23 cellular contexts compared by ENCODE assay signal in the genomic region with DNA sequence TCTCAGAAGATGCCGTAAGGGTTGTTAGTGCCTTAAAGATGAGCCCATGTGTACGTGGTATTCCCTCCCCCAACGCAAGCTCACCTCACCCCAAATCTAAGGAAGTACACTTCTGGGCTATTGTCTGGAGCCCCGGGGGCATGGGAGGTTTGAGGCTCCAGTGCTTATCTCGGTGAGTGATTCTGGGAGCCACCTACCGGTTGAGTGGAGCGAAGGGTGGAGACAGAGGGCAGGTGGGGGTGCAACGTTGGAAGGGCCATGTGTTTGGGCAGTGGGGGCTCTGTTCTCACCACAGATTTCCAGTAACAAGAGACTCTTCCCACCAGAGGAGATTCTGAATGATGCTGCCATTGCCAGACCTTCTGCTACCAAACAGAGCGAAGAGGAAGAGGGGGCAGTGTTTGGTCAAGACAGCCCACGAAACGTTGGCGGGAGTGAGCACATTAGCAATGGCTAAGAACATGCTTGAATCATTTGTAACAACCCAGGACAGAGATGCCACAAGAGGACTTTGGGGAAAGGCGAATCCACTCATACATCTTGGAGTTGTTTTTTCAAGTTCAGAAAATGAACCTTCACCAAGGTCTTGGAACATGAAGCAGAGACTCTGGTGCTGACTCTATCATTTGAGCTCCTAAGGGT. TPM values are rescaled to one million over a fixed set of nuclear protein-coding genes. Genes with fewer than 3 reads are reported as not detected.
A peak's percentile ranks its signal among the peaks of the same experiment; 100 is the strongest.
DNase-seq lines count a peak whose midpoint lies in the region; ATAC-seq, FAIRE-seq and TF ChIP-seq lines count a peak whose summit lies in the region.
"Had no signal": no experiment of that assay in that cellular context is flagged by ENCODE, and none has a peak within 500 bp of the region (broad histone marks: within the 10 kb centered on the region; RNA-seq: fewer than 3 reads in every experiment).

No MANE protein-coding gene starts in this region.

- no peak for TF ChIP-seq EP300 in K562 (IDR thresholded peaks at IDR 0.05; ENCODE audit: low read length)

- H3K27ac Mint-ChIP-seq in Caco-2 (ENCODE audit: unreplicated experiment) = no peak overlapping the region
- H3K27ac Mint-ChIP-seq: CD4-positive, alpha-beta T cell had no signal

- no peak overlapping the region for H3K4me3 Mint-ChIP-seq in Caco-2 (ENCODE audit: unreplicated experiment)
- H3K4me3 Mint-ChIP-seq: CD4-positive, alpha-beta T cell; IgD-negative memory B cell had no signal

- peak; percentile 45 for TF ChIP-seq CTCF in BJ (IDR thresholded peaks at IDR 0.05; ENCODE audit: insufficient read depth, low read depth, low read length)
- TF ChIP-seq CTCF in K562 (IDR thresholded peaks at IDR 0.05 in 2 of 3, conservative IDR thresholded peaks at IDR 0.05 in 1 of 3; ENCODE audit: insufficient read depth in 2 of 3, low read depth in 1 of 3, low read length in 3 of 3) = no peak
- TF ChIP-seq CTCF in Caco-2 (IDR thresholded peaks at IDR 0.05; ENCODE audit: insufficient read depth in 1 of 2, low read depth in 1 of 2, low read length in 1 of 2, severe bottlenecking in 1 of 2, unreplicated experiment in 1 of 2) = no peak

- H3K9me3 ChIP-seq in GM23248 (ENCODE audit: low read depth) = no peaks in the 10 kb centered on the region
- no peaks in the 10 kb centered on the region for H3K9me3 ChIP-seq in K562 (replicated peaks; ENCODE audit: control insufficient read depth, insufficient read depth, low read depth, low read length)
- no peaks in the 10 kb centered on the region for H3K9me3 ChIP-seq in Caco-2
- H3K9me3 ChIP-seq: A549, BLaER1 had no signal

- H3K9me2 ChIP-seq in GM23248 (ENCODE audit: insufficient read depth) = no peaks in the 10 kb centered on the region

- no peaks in the 10 kb centered on the region for H3K9me3 Mint-ChIP-seq in Caco-2 (ENCODE audit: unreplicated experiment)
- H3K9me3 Mint-ChIP-seq: CD4-positive, alpha-beta T cell had no signal

- CTCF ChIA-PET in BJ (lab: Yijun Ruan, JAX) (interaction anchor here (1.3 kb wide), 2 partner anchors 9 kb away, joined by 3 to 4 read pairs; no protein-coding TSS in a partner anchor), K562 (lab: Yijun Ruan, JAX; ENCODE audit: low intra/inter-chr PET ratio) (interaction anchor here (0.5 kb wide), 1 partner anchor 45 kb away, joined by 3 read pairs; no protein-coding TSS in a partner anchor), Caco-2 (lab: Charles Lee) (no interaction called here)

- FAIRE-seq in K562 (lab: Jason Lieb, UNC) = no peak
- FAIRE-seq: A549 had no signal

- H2AFZ ChIP-seq in GM23248 (no peak overlapping the region), K562 (ENCODE audit: low read depth, low read length) (no peak overlapping the region)

- H4K20me1 ChIP-seq in GM23248 (ENCODE audit: insufficient read depth) = peaks cover 25% of the 10 kb centered on the region
- H4K20me1 ChIP-seq in K562 (replicated peaks; ENCODE audit: control insufficient read depth, insufficient read depth, low read length) = no peaks in the 10 kb centered on the region
- H4K20me1 ChIP-seq: BLaER1 had no signal

- 26 to 30% methylated on average over 13 of the region's 13 CpGs for WGBS in GM23248 (ENCODE audit: low coverage in 1 of 2, low lambda C conversion rate in 2 of 2, missing lambda C conversion rate in 2 of 2), 2 experiments
- 0% methylated on average over 11 of the region's 13 CpGs for WGBS in K562 (ENCODE audit: insufficient coverage, low coverage, missing lambda C conversion rate)

- H3K27ac ChIP-seq in GM23248 = peak overlapping the region; percentile 86
- H3K27ac ChIP-seq in K562 (ENCODE audit: extremely low read depth, low read depth, low read length) = no peak overlapping the region
- H3K27ac ChIP-seq: A549, BLaER1 had no signal

- no peaks in the 10 kb centered on the region for H3K9me1 ChIP-seq in K562 (ENCODE audit: control insufficient read depth, insufficient read depth, low read length)

- BruUV-seq in K562 (replicated peaks; lab: Mats Ljungman, UMichigan) (no TSS peak), Caco-2 (replicated peaks; lab: Mats Ljungman, UMichigan) (no TSS peak)

- DNase-seq in BJ (ENCODE audit: low read depth) (no peak), GM23248 (peak; percentile 81), K562 (ENCODE audit: extremely low read depth in 1 of 4, low spot score in 3 of 4) (peak in 1 of 4 experiments; percentile 12), posterior vena cava (ENCODE audit: low spot score) (peak; percentile 32), cortex of kidney (lab: John Stamatoyannopoulos, UW) (no peak), Caco-2 (no peak)
- DNase-seq: CD4-positive, alpha-beta T cell; COR-L47; H7; Karpas-422; NCI-H1417; NCI-H1694 treated with DMSO at 0.1 percent for 48 hours; NCI-H2081 treated with DMSO at 0.1 percent for 48 hours; NCI-H2171 treated with DMSO at 0.1 percent for 48 hours; NCI-H524 treated with DMSO at 0.1 percent for 48 hours; OCI-M1; Right ventricle myocardium superior had no signal

- H3K79me2 ChIP-seq in GM23248 (ENCODE audit: insufficient read depth) (peaks cover 100% of the 10 kb centered on the region), K562 (ENCODE audit: control insufficient read depth, insufficient read depth, low read length) (no peaks in the 10 kb centered on the region)

- ATAC-seq in K562 (0 out of 3 replicates have a peak, but pooled peaks have one; percentile 51), HG03520 (IDR thresholded peaks at IDR 0.05; ENCODE audit: unreplicated experiment) (no peak)
- ATAC-seq: A549 had no signal

- no peaks in the 10 kb centered on the region for H3K27me3 Mint-ChIP-seq in Caco-2 (ENCODE audit: insufficient read depth, unreplicated experiment)

- H3K4me1 Mint-ChIP-seq in Caco-2 (ENCODE audit: low read depth, unreplicated experiment) = no peaks in the 10 kb centered on the region
- H3K4me1 Mint-ChIP-seq: IgD-negative memory B cell had no signal

- intact Hi-C loops in K562 (cut with micrococcal nuclease) = no loop called here
- intact Hi-C loops in posterior vena cava (cut with DNase I) = no loop called here
- intact Hi-C loops in Caco-2 (cut with micrococcal nuclease; ENCODE audit: unreplicated experiment) = no loop called here

- peak overlapping the region; percentile 9 for H3K4me2 ChIP-seq in GM23248 (ENCODE audit: unreplicated experiment)
- H3K4me2 ChIP-seq in K562 (ENCODE audit: insufficient read depth, low read length) = no peak overlapping the region
- H3K4me2 ChIP-seq: A549, BLaER1 had no signal

- H3K9ac ChIP-seq in GM23248 (peak overlapping the region; percentile 67), K562 (ENCODE audit: insufficient read depth in 1 of 2, low read depth in 2 of 2, low read length in 2 of 2) (no peak overlapping the region)
- H3K9ac ChIP-seq: BLaER1 had no signal

- in situ Hi-C loops in GM23248 (cut with MboI) (no loop called here), K562 (cut with MboI) (no loop called here)

- H3K36me3 Mint-ChIP-seq in Caco-2 (ENCODE audit: insufficient read depth, unreplicated experiment) = no peaks in the 10 kb centered on the region
- H3K36me3 Mint-ChIP-seq: IgD-negative memory B cell had no signal

- H3K27me3 ChIP-seq in BJ (ENCODE audit: control insufficient read depth, insufficient read depth, low read length) (no peaks in the 10 kb centered on the region), GM23248 (replicated peaks; ENCODE audit: insufficient read depth) (no peaks in the 10 kb centered on the region), K562 (ENCODE audit: control insufficient read depth in 2 of 2, insufficient read depth in 2 of 2, low read length in 2 of 2) (peaks cover 7 to 58% of the 10 kb centered on the region in 2 experiments; a peak in 3 of 5 replicates), Caco-2 (replicated peaks; ENCODE audit: control insufficient read depth, insufficient read depth, low read length) (no peaks in the 10 kb centered on the region)
- H3K27me3 ChIP-seq: BLaER1 had no signal

- H3K36me3 ChIP-seq in BJ (ENCODE audit: control insufficient read depth, insufficient read depth, low read length) (peaks cover 29% of the 10 kb centered on the region), GM23248 (ENCODE audit: low read depth) (peaks cover 29% of the 10 kb centered on the region), K562 (ENCODE audit: control insufficient read depth, insufficient read depth, low read length) (no peaks in the 10 kb centered on the region), Caco-2 (ENCODE audit: control insufficient read depth, insufficient read depth, low read length) (no peaks in the 10 kb centered on the region)
- H3K36me3 ChIP-seq: BLaER1 had no signal

- POLR2A ChIA-PET in BJ (lab: Charles Lee) (no interaction called here), K562 (lab: Yijun Ruan, JAX) (interaction anchor here (0.6 kb wide), 1 partner anchor 99 kb away, joined by 3 read pairs; no protein-coding TSS in a partner anchor), Caco-2 (lab: Charles Lee) (no interaction called here)

- TF ChIP-seq POLR2A in K562 (conservative IDR thresholded peaks at IDR 0.05) = no peak

- peaks cover 97% of the 10 kb centered on the region for H3F3A ChIP-seq in GM23248 (ENCODE audit: insufficient read depth)

- no peak for TF ChIP-seq RAD21 in K562 (CRISPR knock-in tag; conservative IDR thresholded peaks at IDR 0.05 in 1 of 2, IDR thresholded peaks at IDR 0.05 in 1 of 2)

- H3K4me3 ChIP-seq in BJ (ENCODE audit: low read depth, low read length) = no peak overlapping the region
- H3K4me3 ChIP-seq in GM23248 = no peak overlapping the region
- H3K4me3 ChIP-seq in K562 = no peak overlapping the region
- no peak overlapping the region for H3K4me3 ChIP-seq in Caco-2 (ENCODE audit: low read depth, low read length)
- H3K4me3 ChIP-seq: A549, BLaER1 had no signal

- H3K4me1 ChIP-seq in GM23248 (ENCODE audit: insufficient read depth) (peaks cover 99% of the 10 kb centered on the region), K562 (replicated peaks in 1 of 2; ENCODE audit: control insufficient read depth in 2 of 2, insufficient read depth in 2 of 2, low read length in 2 of 2) (no peaks in the 10 kb centered on the region), Caco-2 (no peaks in the 10 kb centered on the region)

RNA-seq across cellular contexts. Expression of gene TWIST2, which starts 38.7 kb away (rescaled TPM):
- 110 and 127 TPM in 2 replicates for polyA plus RNA-seq in BJ (2011; rRNA removed)
- 77.4 and 88.7 TPM in 2 replicates for polyA minus RNA-seq in BJ (2011; rRNA and poly(A)+ RNA removed)
- total RNA-seq in GM23248 (2014; rRNA removed; shearing (Covaris generic)) = 467 and 544 TPM in 2 replicates
- polyA plus RNA-seq in GM23248 (2016; fragmentation: Nextera tagmentation; extraction: Ambion mirVana) = 248 and 253 TPM in 2 replicates
- not detected in 2 replicates for total RNA-seq in K562 (2011; cell fraction: chromatin; rRNA removed; ENCODE audit: low replicate concordance)
- not detected in 2 replicates for total RNA-seq in K562 (2011; cell fraction: nucleolus; rRNA removed)
- total RNA-seq in K562 (2011; cell fraction: nucleoplasm; rRNA removed) = not detected in 2 replicates
- total RNA-seq in K562 (2014; rRNA removed) = not detected in 2 replicates
- total RNA-seq in K562 (2014; rRNA removed; fragmentation: Illumina TruSeq; extraction: Trizol) = not detected in 2 replicates
- not detected in 2 replicates for total RNA-seq in K562 (2015; rRNA removed; fragmentation: Illumina TruSeq; extraction: Trizol)
- total RNA-seq in K562 (2021) = not detected in 2 replicates
- not detected in 2 replicates for polyA plus RNA-seq in K562 (2011; rRNA removed)
- not detected in 2 replicates for polyA plus RNA-seq in K562 (2011; cell fraction: cytosol; rRNA removed)
- not detected in 2 replicates for polyA plus RNA-seq in K562 (2011; cell fraction: nucleus; rRNA removed)
- not detected in 2 replicates for polyA plus RNA-seq in K562 (2012)
- not detected in 2 replicates for polyA plus RNA-seq in K562 (2014; fragmentation: Illumina TruSeq; extraction: Trizol)
- not detected for polyA plus RNA-seq in K562 (2014; fragmentation: Nextera tagmentation; extraction: Ambion mirVana)
- not detected in 2 replicates for polyA plus RNA-seq in K562 (2014; rRNA removed)
- not detected in 2 replicates for polyA minus RNA-seq in K562 (2011; rRNA and poly(A)+ RNA removed)
- not detected in 2 replicates for polyA minus RNA-seq in K562 (2011; cell fraction: cytosol; rRNA and poly(A)+ RNA removed)
- not detected in 2 replicates for polyA minus RNA-seq in K562 (2011; cell fraction: nucleus; rRNA and poly(A)+ RNA removed)
- total RNA-seq in posterior vena cava = 10 to 100 TPM; 18.6 to 23.0 TPM
- total RNA-seq in Caco-2 (2022) = not detected in 2 replicates
- total RNA-seq: CD4-positive, alpha-beta T cell; SK-MEL-5; T-helper 1 cell treated with Interleukin-12 subunit alpha and Interleukin-12 subunit beta and Interleukin-4 antibody, amounts not matched to agents 30 ng/mL and 1 ng/mL, for 36 hours had no signal
- polyA plus RNA-seq: IgD-negative memory B cell had no signal

Comparison
In these comparisons a context has a peak if more than half of its experiments do, and no peak if none do; other contexts are left out.
1. DNase-seq: peak in GM23248 (single experiment) and posterior vena cava (single experiment); none in BJ (single experiment), cortex of kidney (single experiment) and Caco-2 (0 of 2).
2. RNA of gene TWIST2, which starts 38.7 kb away (total RNA-seq): 467 to 544 TPM in GM23248; 18.6 to 23.0 TPM in posterior vena cava, not detected in K562 and not detected in Caco-2; every median in the first group is over 10 times any median in the second.